In the genomic region with DNA sequence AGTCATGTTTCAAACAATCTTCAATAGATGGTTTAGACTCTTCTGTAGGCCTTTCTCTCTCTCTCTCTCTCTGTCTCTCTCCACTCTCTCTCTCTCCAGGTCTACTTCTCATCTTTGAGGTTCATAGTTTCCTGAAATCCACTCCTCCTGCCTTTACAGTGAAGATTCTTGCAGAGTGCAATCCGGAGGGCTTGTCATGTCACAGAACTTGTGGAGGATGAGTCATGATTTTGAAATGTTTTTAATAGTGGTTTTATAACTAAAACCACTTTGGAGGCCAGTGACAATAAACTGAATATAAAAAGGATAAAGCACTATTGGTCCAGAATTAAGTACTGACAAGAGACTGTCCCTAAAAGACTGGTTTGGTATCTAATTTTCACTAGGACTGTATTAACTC, we compare ENCODE assay signal across 15 cellular contexts.
DNase-seq lines count a peak whose midpoint lies in the region; ATAC-seq and TF ChIP-seq lines count a peak whose summit lies in the region.
"Had no signal": no experiment of that assay in that cellular context is flagged by ENCODE, and none has a peak within 500 bp of the region (broad histone marks: within the 10 kb centered on the region; RNA-seq: fewer than 3 reads in every experiment).

No MANE protein-coding gene starts in this region.

- H3K27me3 Mint-ChIP-seq in activated CD8-positive, alpha-beta T cell treated with anti-CD3 and anti-CD28 coated beads for 36 hours = peaks cover 7% of the 10 kb centered on the region
- H3K27me3 Mint-ChIP-seq: dendritic cell treated with granulocyte-macrophage colony-stimulating factor and Interleukin-4, amounts not matched to agents 40 ng/mL and 50 ng/mL, for 4 days had no signal

- H3K9me3 Mint-ChIP-seq in activated CD8-positive, alpha-beta T cell treated with anti-CD3 and anti-CD28 coated beads for 36 hours = no peaks in the 10 kb centered on the region
- H3K9me3 Mint-ChIP-seq: activated CD4-positive, alpha-beta T cell treated with anti-CD3 and anti-CD28 coated beads, Interleukin-2, amount 10 ng/mL, durations not matched to agents 7 days and 5 days; activated naive CD8-positive, alpha-beta T cell treated with anti-CD3 and anti-CD28 coated beads, Interleukin-2, amount 50 U/mL, for 24 hours; dendritic cell treated with granulocyte-macrophage colony-stimulating factor and Interleukin-4, amounts not matched to agents 40 ng/mL and 50 ng/mL, for 4 days; nephron had no signal

- no peak overlapping the region for H3K27ac ChIP-seq in brain microvascular endothelial cell

- no peaks in the 10 kb centered on the region for H3K4me1 Mint-ChIP-seq in activated CD8-positive, alpha-beta T cell treated with anti-CD3 and anti-CD28 coated beads for 36 hours (ENCODE audit: low read depth)
- H3K4me1 Mint-ChIP-seq: activated CD4-positive, alpha-beta T cell treated with anti-CD3 and anti-CD28 coated beads, Interleukin-2, amount 10 ng/mL, durations not matched to agents 7 days and 5 days; activated naive CD8-positive, alpha-beta T cell treated with anti-CD3 and anti-CD28 coated beads, Interleukin-2, amount 50 U/mL, for 24 hours had no signal

- CTCF ChIA-PET in AG04449 (lab: Yijun Ruan, JAX) = no interaction called here
- CTCF ChIA-PET in activated CD8-positive, alpha-beta T cell treated with anti-CD3 and anti-CD28 coated beads for 36 hours (lab: Charles Lee) = no interaction called here

- DNase-seq in AG04449 (ENCODE audit: low read depth, low spot score) (peak; percentile 16), HFF-Myc (ENCODE audit: extremely low read depth, low read depth) (peak; percentile 42), brain microvascular endothelial cell (peak; percentile 65), foreskin melanocyte (peak; percentile 52), NCI-H345 (lab: John Stamatoyannopoulos, UW) (no peak), NCI-H128 (lab: John Stamatoyannopoulos, UW; ENCODE audit: unreplicated experiment) (no peak)
- DNase-seq in activated CD8-positive, alpha-beta T cell treated with anti-CD3 and anti-CD28 coated beads for 36 hours = no peak
- DNase-seq: activated CD4-positive, alpha-beta T cell treated with anti-CD3 and anti-CD28 coated beads, Interleukin-2, amount 10 ng/mL, durations not matched to agents 7 days and 5 days; activated naive CD8-positive, alpha-beta T cell treated with anti-CD3 and anti-CD28 coated beads, Interleukin-2, amount 50 U/mL, for 24 hours; activated T-cell treated with anti-CD3 and anti-CD28 coated beads, Interleukin-2, amount 50 U/mL, for 48 hours; SHP77 treated with DMSO at 0.1 percent for 48 hours had no signal

- no peak for ATAC-seq in activated CD8-positive, alpha-beta T cell treated with anti-CD3 and anti-CD28 coated beads for 36 hours
- ATAC-seq in GM21825 (IDR thresholded peaks at IDR 0.05; ENCODE audit: unreplicated experiment) = no peak
- ATAC-seq: activated naive CD8-positive, alpha-beta T cell treated with anti-CD3 and anti-CD28 coated beads, Interleukin-2, amount 50 U/mL, for 24 hours; esophagus mucosa had no signal

- no peak overlapping the region for H3K4me3 Mint-ChIP-seq in activated CD8-positive, alpha-beta T cell treated with anti-CD3 and anti-CD28 coated beads for 36 hours
- H3K4me3 Mint-ChIP-seq: activated CD4-positive, alpha-beta T cell treated with anti-CD3 and anti-CD28 coated beads, Interleukin-2, amount 10 ng/mL, durations not matched to agents 7 days and 5 days; activated naive CD8-positive, alpha-beta T cell treated with anti-CD3 and anti-CD28 coated beads, Interleukin-2, amount 50 U/mL, for 24 hours; dendritic cell treated with granulocyte-macrophage colony-stimulating factor and Interleukin-4, amounts not matched to agents 40 ng/mL and 50 ng/mL, for 4 days; nephron had no signal

- POLR2A ChIA-PET in AG04449 (lab: Yijun Ruan, JAX) = interaction anchor here (0.7 kb wide), 1 partner anchor 44 kb away, joined by 3 read pairs; no protein-coding TSS in a partner anchor
- POLR2A ChIA-PET in activated CD8-positive, alpha-beta T cell treated with anti-CD3 and anti-CD28 coated beads for 36 hours (lab: Charles Lee) = no interaction called here

- intact Hi-C loops in activated CD8-positive, alpha-beta T cell treated with anti-CD3 and anti-CD28 coated beads for 36 hours (cut with micrococcal nuclease) = no loop called here

- H3K36me3 Mint-ChIP-seq in activated CD8-positive, alpha-beta T cell treated with anti-CD3 and anti-CD28 coated beads for 36 hours (ENCODE audit: low read depth) = no peaks in the 10 kb centered on the region

- H3K36me3 ChIP-seq in brain microvascular endothelial cell (replicated peaks) = no peaks in the 10 kb centered on the region

- no peaks in the 10 kb centered on the region for H3K27me3 ChIP-seq in brain microvascular endothelial cell (replicated peaks)

- in situ Hi-C loops in brain microvascular endothelial cell (cut with HindIII; ENCODE audit: low pct_ligation_motif_present, low sequenced_read_pairs) = no loop called here

- no peak for TF ChIP-seq CTCF in AG04449 (IDR thresholded peaks at IDR 0.05; ENCODE audit: insufficient read depth, low read length, missing control alignments)
- TF ChIP-seq CTCF in HFF-Myc (IDR thresholded peaks at IDR 0.05; ENCODE audit: low read depth, low read length, missing control alignments) = no peak
- TF ChIP-seq CTCF in brain microvascular endothelial cell (IDR thresholded peaks at IDR 0.05; ENCODE audit: low read depth, low read length, missing control alignments) = no peak
- no peak for TF ChIP-seq CTCF in activated CD8-positive, alpha-beta T cell treated with anti-CD3 and anti-CD28 coated beads for 36 hours (IDR thresholded peaks at IDR 0.05)

- H3K4me3 ChIP-seq in AG04449 (ENCODE audit: low read depth, low read length) = no peak overlapping the region
- H3K4me3 ChIP-seq in HFF-Myc (replicated peaks; ENCODE audit: low read depth, low read length) = no peak overlapping the region
- H3K4me3 ChIP-seq in brain microvascular endothelial cell (ENCODE audit: low read depth, low read length) = no peak overlapping the region

- H3K27ac Mint-ChIP-seq in activated CD8-positive, alpha-beta T cell treated with anti-CD3 and anti-CD28 coated beads for 36 hours = no peak overlapping the region
- H3K27ac Mint-ChIP-seq: activated CD4-positive, alpha-beta T cell treated with anti-CD3 and anti-CD28 coated beads, Interleukin-2, amount 10 ng/mL, durations not matched to agents 7 days and 5 days; activated naive CD8-positive, alpha-beta T cell treated with anti-CD3 and anti-CD28 coated beads, Interleukin-2, amount 50 U/mL, for 24 hours; dendritic cell treated with granulocyte-macrophage colony-stimulating factor and Interleukin-4, amounts not matched to agents 40 ng/mL and 50 ng/mL, for 4 days had no signal

Comparison
In these comparisons a context has a peak if more than half of its experiments do, and no peak if none do; other contexts are left out.
1. DNase-seq: peak in AG04449 (single experiment), HFF-Myc (single experiment), brain microvascular endothelial cell (single experiment) and foreskin melanocyte (single experiment); none in activated CD8-positive, alpha-beta T cell treated with anti-CD3 and anti-CD28 coated beads for 36 hours (single experiment), NCI-H345 (single experiment) and NCI-H128 (single experiment).